1 cellular context compared by ENCODE assay signal in the genomic region with DNA sequence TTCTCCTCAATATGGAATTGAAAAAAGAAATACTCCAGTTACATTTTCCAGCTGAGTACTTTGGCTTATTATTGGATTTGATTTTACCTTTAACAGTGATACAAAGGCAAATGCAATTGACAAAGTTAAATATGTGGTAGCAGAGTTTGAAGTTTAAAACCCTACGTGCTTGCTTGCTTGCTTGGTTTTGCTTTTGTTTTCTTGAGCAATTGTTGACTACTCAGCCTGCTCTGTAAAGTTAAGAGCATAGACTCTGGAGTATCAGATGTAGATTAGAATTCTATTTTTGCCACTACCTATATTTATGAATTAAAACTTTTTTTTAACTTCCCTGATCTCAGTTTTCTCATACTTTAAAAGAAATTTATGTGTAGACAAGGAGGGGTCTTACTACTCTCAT.
TF ChIP-seq lines count a peak whose summit lies in the region.

No MANE protein-coding gene starts in this region.

TF ChIP-seq in H1, 55 proteins besides CTCF, POLR2A, EP300 and RAD21 (continued from another document):
- TF ChIP-seq, protein P1, sequence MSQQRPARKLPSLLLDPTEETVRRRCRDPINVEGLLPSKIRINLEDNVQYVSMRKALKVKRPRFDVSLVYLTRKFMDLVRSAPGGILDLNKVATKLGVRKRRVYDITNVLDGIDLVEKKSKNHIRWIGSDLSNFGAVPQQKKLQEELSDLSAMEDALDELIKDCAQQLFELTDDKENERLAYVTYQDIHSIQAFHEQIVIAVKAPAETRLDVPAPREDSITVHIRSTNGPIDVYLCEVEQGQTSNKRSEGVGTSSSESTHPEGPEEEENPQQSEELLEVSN (IDR thresholded peaks at IDR 0.05), result no peak
- TF ChIP-seq SP1 (IDR thresholded peaks at IDR 0.05; ENCODE audit: low read depth, low read length), result no peak
- TF ChIP-seq NRF1 (IDR thresholded peaks at IDR 0.05; ENCODE audit: low read depth, low read length), result no peak
- no peak for TF ChIP-seq CBX8 (IDR thresholded peaks at IDR 0.05; ENCODE audit: borderline replicate concordance, low read depth, low read length)
- TF ChIP-seq CTBP2 (IDR thresholded peaks at IDR 0.05; ENCODE audit: borderline replicate concordance, insufficient read depth, insufficient read length, low read length), result no peak
- no peak for TF ChIP-seq SP2 (IDR thresholded peaks at IDR 0.05; ENCODE audit: low read length)
- no peak for TF ChIP-seq GABPA (IDR thresholded peaks at IDR 0.05; ENCODE audit: borderline replicate concordance, insufficient read depth, low read length)
- TF ChIP-seq RXRA (IDR thresholded peaks at IDR 0.05; ENCODE audit: insufficient read depth, low read depth, low read length), result no peak
- no peak for TF ChIP-seq POU5F1 (IDR thresholded peaks at IDR 0.05; ENCODE audit: low read depth, low read length)
